In genomic region chr20:49712118-49712517, GRCh38 we compare ENCODE assay signal across 8 cellular contexts. TPM values are rescaled to one million over a fixed set of nuclear protein-coding genes. Genes with fewer than 3 reads are reported as not detected.
DNase-seq lines count a peak whose midpoint lies in the region; ATAC-seq, FAIRE-seq and TF ChIP-seq lines count a peak whose summit lies in the region.

No MANE protein-coding gene starts in this region.

- ATAC-seq in stimulated activated effector memory CD8-positive, alpha-beta T cell treated with anti-CD3 and anti-CD28 coated beads, Interleukin-12 subunit alpha, Interleukin-12 subunit beta, amount 100 ng/mL, for 72 hours = no peak
- no peak for ATAC-seq in GM18861 (IDR thresholded peaks at IDR 0.05; ENCODE audit: unreplicated experiment)

- H3K9me3 Mint-ChIP-seq in HFFc6 = no peaks in the 10 kb centered on the region
- no peaks in the 10 kb centered on the region for H3K9me3 Mint-ChIP-seq in activated T-helper 1 cell treated with anti-CD3 and anti-CD28 coated beads, Interleukin-12 subunit alpha, Interleukin-12 subunit beta, Interleukin-2, Interleukin-4 antibody, amounts not matched to agents 30 ng/mL and 10 ng/mL and 1 ng/mL, durations not matched to agents 14 hours and 24 hours and 36 hours
- no peaks in the 10 kb centered on the region for H3K9me3 Mint-ChIP-seq in stimulated activated effector memory CD8-positive, alpha-beta T cell treated with anti-CD3 and anti-CD28 coated beads, Interleukin-12 subunit alpha, Interleukin-12 subunit beta, amount 100 ng/mL, for 72 hours

- H3K4me3 ChIP-seq in iPS-18c (ENCODE audit: insufficient read depth, low read depth, low read length) = peak overlapping the region; percentile 83

- H3K4me1 Mint-ChIP-seq in HFFc6 (ENCODE audit: low read depth) = peaks cover 32% of the 10 kb centered on the region
- H3K4me1 Mint-ChIP-seq in activated T-helper 1 cell treated with anti-CD3 and anti-CD28 coated beads, Interleukin-12 subunit alpha, Interleukin-12 subunit beta, Interleukin-2, Interleukin-4 antibody, amounts not matched to agents 30 ng/mL and 10 ng/mL and 1 ng/mL, durations not matched to agents 14 hours and 24 hours and 36 hours (ENCODE audit: low read depth) = peaks cover 45% of the 10 kb centered on the region
- peaks cover 56% of the 10 kb centered on the region for H3K4me1 Mint-ChIP-seq in stimulated activated effector memory CD8-positive, alpha-beta T cell treated with anti-CD3 and anti-CD28 coated beads, Interleukin-12 subunit alpha, Interleukin-12 subunit beta, amount 100 ng/mL, for 72 hours

- intact Hi-C loops in activated T-helper 1 cell treated with anti-CD3 and anti-CD28 coated beads, Interleukin-12 subunit alpha, Interleukin-12 subunit beta, Interleukin-2, Interleukin-4 antibody, amounts not matched to agents 30 ng/mL and 10 ng/mL and 1 ng/mL, durations not matched to agents 14 hours and 24 hours and 36 hours (cut with micrococcal nuclease) = loop anchor here (2.0 to 5.0 kb wide), 4 partner anchors 100 to 135 kb away; partner anchors contain the start of gene SLC9A8

- TF ChIP-seq CTCF in HFFc6 (IDR thresholded peaks at IDR 0.05) = no peak

- no peaks in the 10 kb centered on the region; the same call in none of the 2 replicates for H3K27me3 Mint-ChIP-seq in HFFc6 (ENCODE audit: insufficient read depth)
- peaks cover 5% of the 10 kb centered on the region for H3K27me3 Mint-ChIP-seq in activated T-helper 1 cell treated with anti-CD3 and anti-CD28 coated beads, Interleukin-12 subunit alpha, Interleukin-12 subunit beta, Interleukin-2, Interleukin-4 antibody, amounts not matched to agents 30 ng/mL and 10 ng/mL and 1 ng/mL, durations not matched to agents 14 hours and 24 hours and 36 hours (ENCODE audit: insufficient read depth)

- H3K4me3 Mint-ChIP-seq in HFFc6 = peak overlapping the region; percentile 93
- H3K4me3 Mint-ChIP-seq in activated T-helper 1 cell treated with anti-CD3 and anti-CD28 coated beads, Interleukin-12 subunit alpha, Interleukin-12 subunit beta, Interleukin-2, Interleukin-4 antibody, amounts not matched to agents 30 ng/mL and 10 ng/mL and 1 ng/mL, durations not matched to agents 14 hours and 24 hours and 36 hours = peak overlapping the region; percentile 92
- peak overlapping the region; percentile 89 for H3K4me3 Mint-ChIP-seq in stimulated activated effector memory CD8-positive, alpha-beta T cell treated with anti-CD3 and anti-CD28 coated beads, Interleukin-12 subunit alpha, Interleukin-12 subunit beta, amount 100 ng/mL, for 72 hours

- no peak for DNase-seq in HFFc6
- DNase-seq in activated T-helper 1 cell treated with anti-CD3 and anti-CD28 coated beads, Interleukin-12 subunit alpha, Interleukin-12 subunit beta, Interleukin-2, Interleukin-4 antibody, amounts not matched to agents 30 ng/mL and 10 ng/mL and 1 ng/mL, durations not matched to agents 14 hours and 24 hours and 36 hours (ENCODE audit: low spot score) = no peak
- DNase-seq in stimulated activated effector memory CD8-positive, alpha-beta T cell treated with anti-CD3 and anti-CD28 coated beads, Interleukin-12 subunit alpha, Interleukin-12 subunit beta, amount 100 ng/mL, for 72 hours (ENCODE audit: low spot score in 2 of 2) = no peak
- no peak for DNase-seq in urothelium cell line (ENCODE audit: low spot score)
- DNase-seq in GDM1 (lab: John Stamatoyannopoulos, UW) = no peak
- no peak for DNase-seq in UCSD-AML1 (lab: John Stamatoyannopoulos, UW; ENCODE audit: unreplicated experiment)

- no peak overlapping the region for H3K27ac Mint-ChIP-seq in HFFc6
- H3K27ac Mint-ChIP-seq in activated T-helper 1 cell treated with anti-CD3 and anti-CD28 coated beads, Interleukin-12 subunit alpha, Interleukin-12 subunit beta, Interleukin-2, Interleukin-4 antibody, amounts not matched to agents 30 ng/mL and 10 ng/mL and 1 ng/mL, durations not matched to agents 14 hours and 24 hours and 36 hours = no peak overlapping the region
- H3K27ac Mint-ChIP-seq in stimulated activated effector memory CD8-positive, alpha-beta T cell treated with anti-CD3 and anti-CD28 coated beads, Interleukin-12 subunit alpha, Interleukin-12 subunit beta, amount 100 ng/mL, for 72 hours = peak overlapping the region; percentile 97

- FAIRE-seq in urothelium cell line (lab: Jason Lieb, UNC) = no peak

- no peaks in the 10 kb centered on the region for H3K9me3 ChIP-seq in iPS-18c (ENCODE audit: control insufficient read depth, insufficient read depth, low read length)

- H3K36me3 Mint-ChIP-seq in HFFc6 (ENCODE audit: low read depth) = no peaks in the 10 kb centered on the region
- peaks cover 4% of the 10 kb centered on the region for H3K36me3 Mint-ChIP-seq in activated T-helper 1 cell treated with anti-CD3 and anti-CD28 coated beads, Interleukin-12 subunit alpha, Interleukin-12 subunit beta, Interleukin-2, Interleukin-4 antibody, amounts not matched to agents 30 ng/mL and 10 ng/mL and 1 ng/mL, durations not matched to agents 14 hours and 24 hours and 36 hours (ENCODE audit: low read depth)
- H3K36me3 Mint-ChIP-seq in stimulated activated effector memory CD8-positive, alpha-beta T cell treated with anti-CD3 and anti-CD28 coated beads, Interleukin-12 subunit alpha, Interleukin-12 subunit beta, amount 100 ng/mL, for 72 hours = peaks cover 32% of the 10 kb centered on the region

RNA-seq across cellular contexts. Expression of gene B4GALT5, which starts 1.6 kb away (rescaled TPM):
- 10 to 100 TPM; 19.7 to 25.0 (median 21.9) TPM for total RNA-seq in HFFc6 (2021; fragmentation: NEBNext Ultra II Directional; extraction: Animal tissue kit (Norgen Biotek cat#: 25700))
- 38.9 and 39.3 TPM in 2 replicates for total RNA-seq in activated T-helper 1 cell treated with anti-CD3 and anti-CD28 coated beads, Interleukin-12 subunit alpha, Interleukin-12 subunit beta, Interleukin-2, Interleukin-4 antibody, amounts not matched to agents 30 ng/mL and 10 ng/mL and 1 ng/mL, durations not matched to agents 14 hours and 24 hours and 36 hours
